In genomic region chr12:718756-719138, GRCh38 we compare ENCODE assay signal across 13 cellular contexts. TPM values are rescaled to one million over a fixed set of nuclear protein-coding genes. Genes with fewer than 3 reads are reported as not detected.
DNase-seq lines count a peak whose midpoint lies in the region; ATAC-seq lines count a peak whose summit lies in the region.
"Had no signal": no experiment of that assay in that cellular context is flagged by ENCODE, and none has a peak within 500 bp of the region (broad histone marks: within the 10 kb centered on the region; RNA-seq: fewer than 3 reads in every experiment).

No MANE protein-coding gene starts in this region.

- WGBS in right cardiac atrium = 72% methylated on average over 5 of the region's 5 CpGs

- peaks cover 5% of the 10 kb centered on the region for H3K36me3 Mint-ChIP-seq in activated CD4-positive, alpha-beta T cell treated with anti-CD3 and anti-CD28 coated beads, Interleukin-2, amount 10 ng/mL, durations not matched to agents 24 days and 14 days (ENCODE audit: low read depth)
- no peaks in the 10 kb centered on the region for H3K36me3 Mint-ChIP-seq in T-cell

- CTCF ChIA-PET in T-cell (lab: Charles Lee) = no interaction called here

- peak overlapping the region; percentile 62 for H3K4me3 Mint-ChIP-seq in activated CD4-positive, alpha-beta T cell treated with anti-CD3 and anti-CD28 coated beads, Interleukin-2, amount 10 ng/mL, durations not matched to agents 24 days and 14 days
- H3K4me3 Mint-ChIP-seq in T-cell = peak overlapping the region; percentile 53 to 69 (median 66)
- peak overlapping the region; percentile 1 to 3 for H3K4me3 Mint-ChIP-seq in stimulated activated naive CD8-positive, alpha-beta T cell treated with anti-CD3 and anti-CD28 coated beads, Interleukin-15, amount 100 ng/mL, for 72 hours

- H3K27me3 Mint-ChIP-seq in activated CD4-positive, alpha-beta T cell treated with anti-CD3 and anti-CD28 coated beads, Interleukin-2, amount 10 ng/mL, durations not matched to agents 24 days and 14 days = no peaks in the 10 kb centered on the region
- H3K27me3 Mint-ChIP-seq in T-cell = no peaks in the 10 kb centered on the region
- H3K27me3 Mint-ChIP-seq in stimulated activated naive CD8-positive, alpha-beta T cell treated with anti-CD3 and anti-CD28 coated beads, Interleukin-15, amount 100 ng/mL, for 72 hours = no peaks in the 10 kb centered on the region

- peak overlapping the region; percentile 82 for H3K27ac Mint-ChIP-seq in activated CD4-positive, alpha-beta T cell treated with anti-CD3 and anti-CD28 coated beads, Interleukin-2, amount 10 ng/mL, durations not matched to agents 24 days and 14 days
- peak overlapping the region; percentile 77 for H3K27ac Mint-ChIP-seq in T-cell
- H3K27ac Mint-ChIP-seq in stimulated activated naive CD8-positive, alpha-beta T cell treated with anti-CD3 and anti-CD28 coated beads, Interleukin-15, amount 100 ng/mL, for 72 hours = peak overlapping the region; percentile 21 to 28

- ATAC-seq in T-cell (replicated peaks in 1 of 4) (peak in 2 of 4 experiments; percentile 26 to 33), right cardiac atrium (peak in 1 of 2 donors; percentile 2)
- no peak for ATAC-seq in stimulated activated naive CD8-positive, alpha-beta T cell treated with anti-CD3 and anti-CD28 coated beads, Interleukin-15, amount 100 ng/mL, for 72 hours

- peaks cover 35% of the 10 kb centered on the region for H3K4me1 Mint-ChIP-seq in activated CD4-positive, alpha-beta T cell treated with anti-CD3 and anti-CD28 coated beads, Interleukin-2, amount 10 ng/mL, durations not matched to agents 24 days and 14 days
- H3K4me1 Mint-ChIP-seq in T-cell = peaks cover 43 to 59% (median 46%) of the 10 kb centered on the region in 3 donors
- peaks cover 80% of the 10 kb centered on the region for H3K4me1 Mint-ChIP-seq in stimulated activated naive CD8-positive, alpha-beta T cell treated with anti-CD3 and anti-CD28 coated beads, Interleukin-15, amount 100 ng/mL, for 72 hours

- DNase-seq in activated CD4-positive, alpha-beta T cell treated with anti-CD3 and anti-CD28 coated beads, Interleukin-2, amount 10 ng/mL, durations not matched to agents 24 days and 14 days = no peak
- DNase-seq in activated CD4-positive, alpha-beta T cell treated with anti-CD3 and anti-CD28 coated beads for 4 hours = no peak
- DNase-seq in T-cell (no peak), right cardiac atrium (no peak), HK-2 (ENCODE audit: unreplicated experiment) (no peak), HUDEP-2 (lab: John Stamatoyannopoulos, UW; ENCODE audit: unreplicated experiment in 76 of 76) (no peak)
- DNase-seq in stimulated activated naive CD8-positive, alpha-beta T cell treated with anti-CD3 and anti-CD28 coated beads, Interleukin-15, amount 100 ng/mL, for 72 hours = no peak
- no peak for DNase-seq in stimulated activated CD4-positive, alpha-beta T cell treated with anti-CD3 and anti-CD28 coated beads, Interleukin-4, amount 100 ng/mL, for 1 hour
- DNase-seq: activated CD8-positive, alpha-beta memory T cell treated with anti-CD3 and anti-CD28 coated beads, Interleukin-2, amount 50 U/mL, for 4 hours; DMS53; NCI-H1417; NCI-H748 treated with DMSO at 0.1 percent for 48 hours had no signal

- H3K9me3 ChIP-seq in right cardiac atrium (ENCODE audit: control insufficient read depth, low read length) = no peaks in the 10 kb centered on the region
- H3K9me3 ChIP-seq: A549 had no signal

- POLR2A ChIA-PET in T-cell (lab: Charles Lee) = no interaction called here

- H3K4me3 ChIP-seq in right cardiac atrium (ENCODE audit: low read length) = no peak overlapping the region
- H3K4me3 ChIP-seq: A549 had no signal

- peak overlapping the region; percentile 99 for H3K27ac ChIP-seq in right cardiac atrium (ENCODE audit: low read length)
- H3K27ac ChIP-seq: A549 had no signal

- intact Hi-C loops in activated CD4-positive, alpha-beta T cell treated with anti-CD3 and anti-CD28 coated beads, Interleukin-2, amount 10 ng/mL, durations not matched to agents 24 days and 14 days (cut with micrococcal nuclease) = no loop called here
- intact Hi-C loops in right cardiac atrium (cut with DNase I) = loop anchor here in 1 of 4 donors (5.0 kb wide), 1 partner anchor 131 kb away; no protein-coding TSS in a partner anchor

- peaks cover 5% of the 10 kb centered on the region for H3K4me1 ChIP-seq in right cardiac atrium (ENCODE audit: control insufficient read depth, insufficient read depth, low read length)

- no peaks in the 10 kb centered on the region for H3K9me3 Mint-ChIP-seq in activated CD4-positive, alpha-beta T cell treated with anti-CD3 and anti-CD28 coated beads, Interleukin-2, amount 10 ng/mL, durations not matched to agents 24 days and 14 days
- H3K9me3 Mint-ChIP-seq in T-cell = no peaks in the 10 kb centered on the region
- peaks cover 0 to 4% of the 10 kb centered on the region in 2 donors for H3K9me3 Mint-ChIP-seq in stimulated activated naive CD8-positive, alpha-beta T cell treated with anti-CD3 and anti-CD28 coated beads, Interleukin-15, amount 100 ng/mL, for 72 hours

- no peaks in the 10 kb centered on the region for H3K27me3 ChIP-seq in right cardiac atrium (ENCODE audit: control insufficient read depth, insufficient read depth)

RNA-seq across cellular contexts. Expression of gene WNK1, which starts 33.6 kb away (rescaled TPM):
- 156 TPM in 2 replicates for total RNA-seq in activated CD4-positive, alpha-beta T cell treated with anti-CD3 and anti-CD28 coated beads, Interleukin-2, amount 10 ng/mL, durations not matched to agents 24 days and 14 days
- total RNA-seq in T-cell (100 to 1,000 TPM; 168 to 287 (median 179) TPM), right cardiac atrium (100 to 1,000 TPM; 204 to 319 (median 282) TPM)
- 88.2 TPM for polyA plus RNA-seq in right cardiac atrium

RNA-seq across cellular contexts. Expression of gene NINJ2, which starts 55.5 kb away (rescaled TPM):
- 4.8 and 5.5 TPM in 2 replicates for total RNA-seq in activated CD4-positive, alpha-beta T cell treated with anti-CD3 and anti-CD28 coated beads, Interleukin-2, amount 10 ng/mL, durations not matched to agents 24 days and 14 days
- total RNA-seq in T-cell (1 to 10 TPM; 1.7 to 8.7 (median 2.5) TPM), right cardiac atrium (1 to 10 TPM; 3.6 to 7.4 (median 5.5) TPM)
- polyA plus RNA-seq in right cardiac atrium = 5.9 TPM

Comparison
In these comparisons a context has a peak if more than half of its experiments do, and no peak if none do; other contexts are left out.
1. H3K27ac Mint-ChIP-seq: peak in every context shown above with its lines; median percentile 82 in activated CD4-positive, alpha-beta T cell treated with anti-CD3 and anti-CD28 coated beads, Interleukin-2, amount 10 ng/mL, durations not matched to agents 24 days and 14 days; 77 in T-cell; 24 in stimulated activated naive CD8-positive, alpha-beta T cell treated with anti-CD3 and anti-CD28 coated beads, Interleukin-15, amount 100 ng/mL, for 72 hours.
2. H3K4me3 Mint-ChIP-seq: peak in every context shown above with its lines; median percentile 66 in T-cell; 62 in activated CD4-positive, alpha-beta T cell treated with anti-CD3 and anti-CD28 coated beads, Interleukin-2, amount 10 ng/mL, durations not matched to agents 24 days and 14 days; 2 in stimulated activated naive CD8-positive, alpha-beta T cell treated with anti-CD3 and anti-CD28 coated beads, Interleukin-15, amount 100 ng/mL, for 72 hours.